ENCODE assay signal across 25 cellular contexts in the genomic region with DNA sequence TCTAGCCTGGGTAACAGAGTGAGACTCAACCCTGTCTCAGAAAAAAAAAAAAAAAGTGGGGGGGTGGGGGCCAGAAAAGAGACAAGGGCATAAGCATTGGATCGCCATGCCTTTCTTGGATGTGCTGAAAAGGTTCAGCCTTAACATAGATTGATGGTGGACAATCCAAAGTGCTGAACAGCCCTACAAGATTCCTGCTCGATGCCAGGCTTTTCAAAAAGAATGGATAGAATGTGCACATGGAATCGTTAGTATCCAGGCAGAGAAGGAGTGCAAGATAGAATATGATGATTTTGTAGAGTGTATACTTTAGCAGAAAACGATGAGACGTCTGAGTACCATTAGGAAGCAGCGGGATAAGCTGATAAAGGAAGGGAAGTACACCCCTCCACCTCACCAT.
"Had no signal": no experiment of that assay in that cellular context is flagged by ENCODE, and none has a peak within 500 bp of the region (broad histone marks: within the 10 kb centered on the region; RNA-seq: fewer than 3 reads in every experiment).

No MANE protein-coding gene starts in this region.

- H3K27me3 ChIP-seq: adrenal gland, thyroid gland had no signal

- H3K4me1 ChIP-seq: thyroid gland had no signal

- ATAC-seq: activated naive CD4-positive, alpha-beta T cell treated with anti-CD3 and anti-CD28 coated beads, Interleukin-2, amount 50 U/mL, for 72 hours; activated T-cell treated with anti-CD3 and anti-CD28 coated beads, Interleukin-2, amount 50 U/mL, for 4 hours; esophagus mucosa; left lobe of liver had no signal

- H3K27ac ChIP-seq: thyroid gland had no signal

- H3K27ac Mint-ChIP-seq: activated CD4-positive, alpha-beta T cell treated with anti-CD3 and anti-CD28 coated beads, Interleukin-2, amount 10 ng/mL, durations not matched to agents 24 days and 14 days; activated naive CD4-positive, alpha-beta T cell treated with anti-CD3 and anti-CD28 coated beads, Interleukin-2, amount 50 U/mL, for 72 hours; nephron progenitor cell had no signal

- H3K9me3 Mint-ChIP-seq: activated CD4-positive, alpha-beta T cell treated with anti-CD3 and anti-CD28 coated beads, Interleukin-2, amount 10 ng/mL, durations not matched to agents 24 days and 14 days; activated naive CD4-positive, alpha-beta T cell treated with anti-CD3 and anti-CD28 coated beads, Interleukin-2, amount 50 U/mL, for 72 hours; activated T-cell treated with anti-CD3 and anti-CD28 coated beads, Interleukin-2, amount 50 U/mL, for 4 hours; nephron progenitor cell had no signal

- H3K9me3 ChIP-seq: adrenal gland, thyroid gland had no signal

- H3K36me3 Mint-ChIP-seq: activated naive CD4-positive, alpha-beta T cell treated with anti-CD3 and anti-CD28 coated beads, Interleukin-2, amount 50 U/mL, for 72 hours had no signal

- H3K4me3 ChIP-seq: adrenal gland, lung, thyroid gland had no signal

- FAIRE-seq: bronchial epithelial cell, endometrium, kidney, urothelium cell line had no signal

- DNase-seq: activated CD4-positive, alpha-beta T cell treated with anti-CD3 and anti-CD28 coated beads, Interleukin-2, amount 10 ng/mL, durations not matched to agents 24 days and 14 days; activated CD8-positive, alpha-beta memory T cell treated with anti-CD3 and anti-CD28 coated beads, Interleukin-2, amount 50 U/mL, for 4 hours; activated effector memory CD4-positive, alpha-beta T cell treated with Interleukin-2 at 50 U/mL for 16 hours; activated T-cell treated with anti-CD3 and anti-CD28 coated beads, Interleukin-2, amount 50 U/mL, for 4 hours; cerebellar nuclear complex; cortex of kidney; head of caudate nucleus; kidney; midbrain; nephron progenitor cell; occipital lobe; posterior cingulate gyrus; retina; stimulated activated CD4-positive, alpha-beta T cell treated with anti-CD3 and anti-CD28 coated beads, Interleukin-12 subunit alpha, Interleukin-12 subunit beta, amount 100 ng/mL, for 4 hours; stimulated activated CD4-positive, alpha-beta T cell treated with anti-CD3 and anti-CD28 coated beads, Interleukin-1b, Interleukin-23, amount 100 ng/mL, for 48 hours; stimulated activated naive CD4-positive, alpha-beta T cell treated with Interleukin-2 at 50 U/mL for 16 hours; thyroid gland had no signal

- H3K4me3 Mint-ChIP-seq: activated CD4-positive, alpha-beta T cell treated with anti-CD3 and anti-CD28 coated beads, Interleukin-2, amount 10 ng/mL, durations not matched to agents 24 days and 14 days; activated T-cell treated with anti-CD3 and anti-CD28 coated beads, Interleukin-2, amount 50 U/mL, for 4 hours; nephron progenitor cell had no signal

- H3K36me3 ChIP-seq: adrenal gland, thyroid gland had no signal
